In the genomic region with DNA sequence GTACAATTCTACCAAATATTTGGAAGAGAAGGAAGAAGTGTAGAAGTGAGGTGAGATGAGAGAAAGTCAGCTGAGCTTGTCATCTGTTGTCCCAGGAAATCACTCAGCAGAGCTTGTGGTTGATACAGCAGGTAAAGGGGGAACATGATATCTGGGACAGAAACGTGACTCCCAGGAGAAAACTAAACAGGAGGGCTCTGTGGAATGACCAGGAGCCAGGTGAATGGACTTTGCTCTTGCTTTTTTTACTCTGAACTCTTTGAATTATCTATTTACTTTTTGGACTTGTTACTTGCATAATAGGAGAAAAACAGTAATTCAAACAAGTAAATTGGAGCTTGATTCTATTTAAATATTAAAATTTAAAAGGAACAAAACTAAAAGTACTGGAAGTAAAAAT, we compare ENCODE assay signal across 16 cellular contexts.
DNase-seq lines count a peak whose midpoint lies in the region; ATAC-seq, FAIRE-seq and TF ChIP-seq lines count a peak whose summit lies in the region.
"Had no signal": no experiment of that assay in that cellular context is flagged by ENCODE, and none has a peak within 500 bp of the region (broad histone marks: within the 10 kb centered on the region; RNA-seq: fewer than 3 reads in every experiment).

No MANE protein-coding gene starts in this region.

- FAIRE-seq in HepG2 (lab: Jason Lieb, UNC): peak; percentile 67
- FAIRE-seq: GM12878, GM19239 had no signal

- TF ChIP-seq POLR2A in HepG2 (IDR thresholded peaks at IDR 0.05; ENCODE audit: insufficient read depth in 1 of 2, low read depth in 2 of 2, low read length in 2 of 2): no peak

- WGBS in HepG2 (ENCODE audit: low lambda C conversion rate): 0% methylated on average over 1 of the region's 1 CpG

- no peaks in the 10 kb centered on the region for H3K36me3 Mint-ChIP-seq in neural progenitor cell
- H3K36me3 Mint-ChIP-seq: CD8-positive, alpha-beta T cell had no signal

- H3K4me3 ChIP-seq in HepG2 (replicated peaks in 1 of 3; ENCODE audit: insufficient read depth in 1 of 3, low read depth in 2 of 3, low read length in 3 of 3) (no peak overlapping the region; a peak in 1 of 6 replicates), neural progenitor cell (no peak overlapping the region)
- H3K4me3 ChIP-seq: BLaER1 treated with 17β-estradiol and CSF1 and Interleukin-3, amounts not matched to agents 10 nM and 100 nM; GM12878; GM23248; HAP-1 had no signal

- H3K79me2 ChIP-seq in HepG2 (ENCODE audit: insufficient read depth, low read length) (no peaks in the 10 kb centered on the region), neural progenitor cell (ENCODE audit: low read depth) (no peaks in the 10 kb centered on the region)

- TF ChIP-seq EP300 in HepG2 (IDR thresholded peaks at IDR 0.05; ENCODE audit: low read depth in 2 of 2, low read length in 2 of 2) (peak in 1 of 2 experiments; percentile 45; a peak in 2 of 4 replicates), HepG2 (CRISPR knock-in tag; IDR thresholded peaks at IDR 0.05; ENCODE audit: borderline replicate concordance) (no peak)

- H3K9me3 ChIP-seq in HepG2 (ENCODE audit: low read length): no peaks in the 10 kb centered on the region
- no peaks in the 10 kb centered on the region for H3K9me3 ChIP-seq in neural progenitor cell (ENCODE audit: low read depth)
- H3K9me3 ChIP-seq: HAP-1 had no signal

- no peaks in the 10 kb centered on the region for H3F3A ChIP-seq in neural progenitor cell (ENCODE audit: low read depth)

- in situ Hi-C loops in HepG2 (cut with HindIII; ENCODE audit: extremely low pct_ligation_motif_present, low pct_unique_long_range_greater_than_20kb): no loop called here

- no peak for TF ChIP-seq RAD21 in HepG2 (CRISPR knock-in tag; IDR thresholded peaks at IDR 0.05)

- peaks cover 25% of the 10 kb centered on the region for H3K4me1 ChIP-seq in HepG2 (ENCODE audit: insufficient read depth, low read length)
- no peaks in the 10 kb centered on the region for H3K4me1 ChIP-seq in neural progenitor cell
- H3K4me1 ChIP-seq: BLaER1 treated with 17β-estradiol and CSF1 and Interleukin-3, amounts not matched to agents 10 nM and 100 nM; HAP-1 had no signal

- intact Hi-C loops in HepG2 (cut with micrococcal nuclease; ENCODE audit: unreplicated experiment): loop anchor here (2.0 kb wide), 1 partner anchor 20 kb away; no protein-coding TSS in a partner anchor

- POLR2A ChIA-PET in HepG2 (lab: Yijun Ruan, JAX): no interaction called here

- peak overlapping the region; percentile 40 for H3K4me2 ChIP-seq in HepG2 (ENCODE audit: low read depth, low read length)
- no peak overlapping the region for H3K4me2 ChIP-seq in neural progenitor cell
- H3K4me2 ChIP-seq: BLaER1 treated with 17β-estradiol and CSF1 and Interleukin-3, amounts not matched to agents 10 nM and 100 nM had no signal

- DNase-seq in NCI-H2171 treated with DMSO at 0.1 percent for 48 hours (lab: John Stamatoyannopoulos, UW): peak; percentile 4
- DNase-seq in NCI-H2171 (lab: John Stamatoyannopoulos, UW): no peak
- DNase-seq in NCI-H526 treated with DMSO at 0.1 percent for 48 hours (lab: John Stamatoyannopoulos, UW): peak; percentile 34
- peak; percentile 79 for DNase-seq in HepG2 (ENCODE audit: low spot score)
- no peak for DNase-seq in neural progenitor cell (ENCODE audit: low spot score)
- DNase-seq in NCI-H187 treated with DMSO at 0.1 percent for 48 hours (lab: John Stamatoyannopoulos, UW): no peak
- DNase-seq in dermis blood vessel endothelial cell: no peak
- DNase-seq: Calu3; CD8-positive, alpha-beta T cell; DMS79 treated with DMSO at 0.1 percent for 48 hours; GM23248 had no signal

- ATAC-seq in HepG2: peak; percentile 77
- ATAC-seq: CD8-positive, alpha-beta T cell; GM12878 had no signal

- no peak overlapping the region for H3K4me3 Mint-ChIP-seq in neural progenitor cell
- H3K4me3 Mint-ChIP-seq: B cell; CD8-positive, alpha-beta T cell had no signal

- CTCF ChIA-PET in HepG2 (lab: Yijun Ruan, JAX; ENCODE audit: low intra/inter-chr PET ratio, low total read pairs): no interaction called here

- peak overlapping the region; percentile 13 for H3K27ac ChIP-seq in HepG2 (ENCODE audit: extremely low read length, insufficient read depth, low read length)
- no peak overlapping the region for H3K27ac ChIP-seq in neural progenitor cell
- H3K27ac ChIP-seq: BLaER1 treated with 17β-estradiol and CSF1 and Interleukin-3, amounts not matched to agents 10 nM and 100 nM; GM23248 had no signal

- H3K27me3 ChIP-seq in HepG2 (ENCODE audit: control insufficient read depth in 1 of 2, insufficient read depth in 2 of 2, low read length in 2 of 2) (no peaks in the 10 kb centered on the region), neural progenitor cell (no peaks in the 10 kb centered on the region)
- H3K27me3 ChIP-seq: BLaER1 treated with 17β-estradiol and CSF1 and Interleukin-3, amounts not matched to agents 10 nM and 100 nM had no signal

- peaks cover 3% of the 10 kb centered on the region for H3K9me3 Mint-ChIP-seq in neural progenitor cell

- H3K36me3 ChIP-seq in HepG2 (replicated peaks in 1 of 2; ENCODE audit: control insufficient read depth in 1 of 2, insufficient read depth in 2 of 2, low read length in 2 of 2) (no peaks in the 10 kb centered on the region), neural progenitor cell (no peaks in the 10 kb centered on the region)
- H3K36me3 ChIP-seq: BLaER1 treated with 17β-estradiol and CSF1 and Interleukin-3, amounts not matched to agents 10 nM and 100 nM; HAP-1 had no signal

- H3K27ac Mint-ChIP-seq in neural progenitor cell: no peak overlapping the region
- H3K27ac Mint-ChIP-seq: B cell; CD8-positive, alpha-beta T cell had no signal

- no peaks in the 10 kb centered on the region for H3K4me1 Mint-ChIP-seq in neural progenitor cell
- H3K4me1 Mint-ChIP-seq: B cell had no signal

- H3K27me3 Mint-ChIP-seq in neural progenitor cell (ENCODE audit: insufficient read depth, low read depth): peaks cover 2% of the 10 kb centered on the region
- H3K27me3 Mint-ChIP-seq: B cell had no signal

- no TSS peak for BruUV-seq in HepG2 (replicated peaks; lab: Mats Ljungman, UMichigan)

- H2AFZ ChIP-seq in HepG2 (ENCODE audit: low read length) (no peak overlapping the region), neural progenitor cell (replicated peaks) (no peak overlapping the region)
- H2AFZ ChIP-seq: GM23248 had no signal

- TF ChIP-seq CTCF in HepG2 (CRISPR knock-in tag; IDR thresholded peaks at IDR 0.05): no peak
- no peak for TF ChIP-seq CTCF in neural progenitor cell (IDR thresholded peaks at IDR 0.05)

- H3K9ac ChIP-seq in HepG2 (ENCODE audit: insufficient read depth, low read depth, low read length) (no peak overlapping the region), neural progenitor cell (no peak overlapping the region)
- H3K9ac ChIP-seq: BLaER1 treated with 17β-estradiol and CSF1 and Interleukin-3, amounts not matched to agents 10 nM and 100 nM; GM23248 had no signal

- no peaks in the 10 kb centered on the region for H4K20me1 ChIP-seq in HepG2 (ENCODE audit: insufficient read depth, low read length)
- no peaks in the 10 kb centered on the region for H4K20me1 ChIP-seq in neural progenitor cell (ENCODE audit: low read depth)
- H4K20me1 ChIP-seq: BLaER1 treated with 17β-estradiol and CSF1 and Interleukin-3, amounts not matched to agents 10 nM and 100 nM had no signal

TF ChIP-seq in HepG2, 621 proteins besides CTCF, POLR2A, EP300 and RAD21 (continues in another document):
- TF ChIP-seq ZFX (CRISPR knock-in tag; IDR thresholded peaks at IDR 0.05; ENCODE audit: low read depth) (no peak), ZNF18 (CRISPR knock-in tag; IDR thresholded peaks at IDR 0.05; ENCODE audit: insufficient replicate concordance) (no peak), TBX2 (CRISPR knock-in tag; IDR thresholded peaks at IDR 0.05; ENCODE audit: borderline replicate concordance) (no peak), ZNF784 (CRISPR knock-in tag; IDR thresholded peaks at IDR 0.05; ENCODE audit: borderline replicate concordance) (no peak), ZNF781 (CRISPR knock-in tag; IDR thresholded peaks at IDR 0.05; ENCODE audit: borderline replicate concordance, not compliant biosample characterization) (no peak), ZNF776 (CRISPR knock-in tag; IDR thresholded peaks at IDR 0.05) (no peak)
- TF ChIP-seq, protein P1, sequence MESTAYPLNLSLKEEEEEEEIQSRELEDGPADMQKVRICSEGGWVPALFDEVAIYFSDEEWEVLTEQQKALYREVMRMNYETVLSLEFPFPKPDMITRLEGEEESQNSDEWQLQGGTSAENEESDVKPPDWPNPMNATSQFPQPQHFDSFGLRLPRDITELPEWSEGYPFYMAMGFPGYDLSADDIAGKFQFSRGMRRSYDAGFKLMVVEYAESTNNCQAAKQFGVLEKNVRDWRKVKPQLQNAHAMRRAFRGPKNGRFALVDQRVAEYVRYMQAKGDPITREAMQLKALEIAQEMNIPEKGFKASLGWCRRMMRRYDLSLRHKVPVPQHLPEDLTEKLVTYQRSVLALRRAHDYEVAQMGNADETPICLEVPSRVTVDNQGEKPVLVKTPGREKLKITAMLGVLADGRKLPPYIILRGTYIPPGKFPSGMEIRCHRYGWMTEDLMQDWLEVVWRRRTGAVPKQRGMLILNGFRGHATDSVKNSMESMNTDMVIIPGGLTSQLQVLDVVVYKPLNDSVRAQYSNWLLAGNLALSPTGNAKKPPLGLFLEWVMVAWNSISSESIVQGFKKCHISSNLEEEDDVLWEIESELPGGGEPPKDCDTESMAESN (CRISPR knock-in tag; conservative IDR thresholded peaks at IDR 0.05): no peak

Comparison
In these comparisons a context has a peak if more than half of its experiments do, and no peak if none do; other contexts are left out.
1. DNase-seq: peak in NCI-H2171 treated with DMSO at 0.1 percent for 48 hours (single experiment), NCI-H526 treated with DMSO at 0.1 percent for 48 hours (single experiment) and HepG2 (single experiment); none in NCI-H2171 (single experiment), neural progenitor cell (single experiment), NCI-H187 treated with DMSO at 0.1 percent for 48 hours (single experiment) and dermis blood vessel endothelial cell (single experiment).